In the genomic region with DNA sequence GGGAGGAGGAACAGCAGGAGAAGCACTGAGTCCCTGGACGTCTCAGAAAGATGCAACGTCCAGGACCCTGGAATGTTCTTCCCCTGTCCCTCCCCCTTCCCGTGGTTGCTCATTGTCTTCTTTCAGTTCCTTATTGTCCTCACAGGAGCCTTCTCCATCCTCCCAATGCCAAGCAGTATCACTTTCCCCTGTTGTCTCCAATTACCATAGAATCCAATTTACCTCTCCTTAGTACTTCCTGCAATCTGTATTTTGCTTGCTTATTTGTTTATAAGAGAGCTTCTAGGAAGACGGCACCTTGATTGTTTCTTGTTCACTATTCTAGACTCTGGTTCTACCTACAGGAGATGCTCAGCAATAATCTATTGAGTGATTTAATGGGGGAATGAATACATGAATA, we compare ENCODE assay signal across 21 cellular contexts.
"Had no signal": no experiment of that assay in that cellular context is flagged by ENCODE, and none has a peak within 500 bp of the region (broad histone marks: within the 10 kb centered on the region; RNA-seq: fewer than 3 reads in every experiment).

No MANE protein-coding gene starts in this region.

- H3K27me3 ChIP-seq: cardiac muscle cell, right atrium auricular region, tibial nerve had no signal

- H3K4me3 ChIP-seq: cardiac muscle cell, right atrium auricular region, smooth muscle cell, tibial nerve had no signal

- H3K9me3 ChIP-seq: right atrium auricular region, tibial nerve had no signal

- H3K36me3 ChIP-seq: cardiac muscle cell, right atrium auricular region, tibial nerve had no signal

- ATAC-seq: activated CD4-positive, alpha-beta T cell treated with anti-CD3 and anti-CD28 coated beads for 36 hours; activated CD8-positive, alpha-beta memory T cell treated with anti-CD3 and anti-CD28 coated beads, Interleukin-2, amount 10 ng/mL, durations not matched to agents 7 days and 5 days; activated CD8-positive, alpha-beta T cell treated with anti-CD3 and anti-CD28 coated beads, Interleukin-2, amount 10 ng/mL, durations not matched to agents 7 days and 5 days; activated naive CD8-positive, alpha-beta T cell treated with anti-CD3 and anti-CD28 coated beads, Interleukin-2, amount 50 U/mL, for 24 hours; left colon; naive thymus-derived CD4-positive, alpha-beta T cell; stimulated activated memory B cell treated with anti-CD40 and anti-IgM and Interleukin-4, amounts not matched to agents 10 μg/mL and 1 μg/mL and 100 μg/mL, for 72 hours; stimulated activated naive CD8-positive, alpha-beta T cell treated with anti-CD3 and anti-CD28 coated beads, Interleukin-15, amount 100 ng/mL, for 72 hours had no signal

- H3K4me1 ChIP-seq: parathyroid adenoma, right atrium auricular region had no signal

- H3K27ac ChIP-seq: cardiac muscle cell, parathyroid adenoma, right atrium auricular region had no signal

- DNase-seq: activated CD4-positive, alpha-beta T cell treated with anti-CD3 and anti-CD28 coated beads for 36 hours; activated CD4-positive, CD25-positive, alpha-beta regulatory T cell; activated CD8-positive, alpha-beta memory T cell treated with anti-CD3 and anti-CD28 coated beads, Interleukin-2, amount 10 ng/mL, durations not matched to agents 7 days and 5 days; activated CD8-positive, alpha-beta T cell treated with anti-CD3 and anti-CD28 coated beads, Interleukin-2, amount 10 ng/mL, durations not matched to agents 7 days and 5 days; activated naive CD8-positive, alpha-beta T cell treated with anti-CD3 and anti-CD28 coated beads, Interleukin-2, amount 50 U/mL, for 24 hours; activated T-cell treated with anti-CD3 and anti-CD28 coated beads, Interleukin-2, amount 50 U/mL, for 48 hours; cortex of kidney; foreskin fibroblast; left colon; naive thymus-derived CD4-positive, alpha-beta T cell; stimulated activated CD4-positive, alpha-beta T cell treated with anti-CD3 and anti-CD28 coated beads, Interleukin-1b, Interleukin-23, amount 100 ng/mL, for 48 hours; stimulated activated CD4-positive, alpha-beta T cell treated with anti-CD3 and anti-CD28 coated beads, Interleukin-4, amount 100 ng/mL, for 4 hours; stimulated activated CD8-positive, alpha-beta memory T cell treated with anti-CD3 and anti-CD28 coated beads, Interleukin-4, amount 100 ng/mL, for 48 hours; stimulated activated naive CD8-positive, alpha-beta T cell treated with anti-CD3 and anti-CD28 coated beads, Interleukin-15, amount 100 ng/mL, for 72 hours; T-helper 1 cell had no signal
